ENCODE assay signal across 8 cellular contexts in genomic region chr9:99819123-99819483, GRCh38. TPM values are rescaled to one million over a fixed set of nuclear protein-coding genes. Genes with fewer than 3 reads are reported as not detected.
A peak's percentile ranks its signal among the peaks of the same experiment; 100 is the strongest.
DNase-seq lines count a peak whose midpoint lies in the region; ATAC-seq and TF ChIP-seq lines count a peak whose summit lies in the region.

No MANE protein-coding gene starts in this region.

- H3K27ac ChIP-seq in HCT116 (ENCODE audit: low read depth, low read length) (peak overlapping the region; percentile 88), esophagus muscularis mucosa (replicated peaks in 1 of 4) (peak overlapping the region; percentile 99 to 100 (median 99)), psoas muscle (peak overlapping the region; percentile 99)

- H3K36me3 ChIP-seq in HCT116 (ENCODE audit: control insufficient read depth in 1 of 2, insufficient read depth in 2 of 2, low read length in 2 of 2) (no peaks in the 10 kb centered on the region), esophagus muscularis mucosa (no peaks in the 10 kb centered on the region), psoas muscle (ENCODE audit: insufficient read depth in 1 of 2, low read depth in 1 of 2) (no peaks in the 10 kb centered on the region)

- no peaks in the 10 kb centered on the region for H3K9me3 ChIP-seq in HCT116 (ENCODE audit: control insufficient read depth in 1 of 2, insufficient read depth in 1 of 2, low read depth in 1 of 2, low read length in 2 of 2)
- H3K9me3 ChIP-seq in esophagus muscularis mucosa, result no peaks in the 10 kb centered on the region
- no peaks in the 10 kb centered on the region for H3K9me3 ChIP-seq in psoas muscle

- no peak for TF ChIP-seq RAD21 in HCT116 (IDR thresholded peaks at IDR 0.05; ENCODE audit: low read depth)

- H3K27me3 ChIP-seq in HCT116 (ENCODE audit: insufficient read depth, low read length) (no peaks in the 10 kb centered on the region), esophagus muscularis mucosa (peaks cover 0 to 5% (median 0%) of the 10 kb centered on the region in 4 donors), psoas muscle (ENCODE audit: insufficient read depth in 3 of 3, low read length in 2 of 3) (no peaks in the 10 kb centered on the region)

- H4K20me1 ChIP-seq in HCT116 (ENCODE audit: insufficient read depth), result no peaks in the 10 kb centered on the region

- CTCF ChIA-PET in HCT116 (lab: Charles Lee), result no interaction called here

- intact Hi-C loops in HCT116 (cut with micrococcal nuclease) (no loop called here), esophagus muscularis mucosa (cut with DNase I) (loop anchor here (10.0 kb wide), 1 partner anchor 776 kb away; no protein-coding TSS in a partner anchor), psoas muscle (cut with DNase I) (loop anchor here in 1 of 2 donors (1.0 to 5.0 kb wide), 4 partner anchors 88 to 560 kb away; partner anchors contain the start of gene STX17)

- H3K4me2 ChIP-seq in HCT116 (ENCODE audit: low read length), result peak overlapping the region; percentile 76

- POLR2A ChIA-PET in HCT116 (lab: Charles Lee), result no interaction called here

- peak overlapping the region; percentile 82 for H3K9ac ChIP-seq in HCT116 (ENCODE audit: low read length)

- no peaks in the 10 kb centered on the region for H3K9me2 ChIP-seq in HCT116 (ENCODE audit: insufficient read depth)

- no peak for TF ChIP-seq CTCF in HCT116 (IDR thresholded peaks at IDR 0.05 in 2 of 3, conservative IDR thresholded peaks at IDR 0.05 in 1 of 3; ENCODE audit: borderline replicate concordance in 1 of 3, insufficient read depth in 1 of 3, low read depth in 2 of 3, low read length in 2 of 3)
- no peak for TF ChIP-seq CTCF in esophagus muscularis mucosa (IDR thresholded peaks at IDR 0.05)
- TF ChIP-seq CTCF in psoas muscle (IDR thresholded peaks at IDR 0.05), result no peak

- no peak for DNase-seq in HCT116 (ENCODE audit: low read depth, low spot score)
- peak; percentile 99 for DNase-seq in SK-MEL-5 (ENCODE audit: low read depth, low spot score)
- DNase-seq in esophagus muscularis mucosa (ENCODE audit: extremely low spot score), result no peak
- DNase-seq in psoas muscle, result no peak
- no peak for DNase-seq in OCI-M2 (lab: John Stamatoyannopoulos, UW; ENCODE audit: unreplicated experiment)
- no peak for DNase-seq in T1000 (lab: John Stamatoyannopoulos, UW)
- no peak for DNase-seq in H4 (ENCODE audit: low spot score)

- RAD21 ChIA-PET in HCT116 (lab: Charles Lee; ENCODE audit: low non-redundant PET in 1 of 2, low total read pairs in 2 of 2, uncharacterized antibody in 2 of 2, unreplicated experiment in 2 of 2), result interaction anchor here in 1 of 2 experiments (1.4 kb wide), 1 partner anchor 519 kb away, joined by 4 read pairs; no protein-coding TSS in a partner anchor

- WGBS in esophagus muscularis mucosa, result 0% methylated on average over 5 of the region's 5 CpGs
- WGBS in psoas muscle, 3 donors, result 0 to 1% (median 0%) methylated on average over 5 of the region's 5 CpGs

- H2AFZ ChIP-seq in HCT116 (ENCODE audit: low read depth, low read length, poor library complexity, severe bottlenecking), result no peak overlapping the region

- in situ Hi-C loops in SK-MEL-5 (cut with HindIII; ENCODE audit: low pct_unique_long_range_greater_than_20kb, low sequenced_read_pairs), result no loop called here

- H3K79me2 ChIP-seq in HCT116 (ENCODE audit: insufficient read depth, low read length), result peaks cover 11% of the 10 kb centered on the region

- BruUV-seq in HCT116 (replicated peaks; lab: Mats Ljungman, UMichigan), result no TSS peak

- ATAC-seq in HCT116 (no peak), psoas muscle (no peak), HG02759 (IDR thresholded peaks at IDR 0.05; ENCODE audit: unreplicated experiment) (no peak)

- peaks cover 6 to 37% of the 10 kb centered on the region in 2 experiments for H3K4me1 ChIP-seq in HCT116 (ENCODE audit: control insufficient read depth in 1 of 2, insufficient read depth in 2 of 2, low read length in 2 of 2)
- peaks cover 18 to 55% (median 31%) of the 10 kb centered on the region in 4 donors for H3K4me1 ChIP-seq in esophagus muscularis mucosa
- peaks cover 25% of the 10 kb centered on the region for H3K4me1 ChIP-seq in psoas muscle

- H3K4me3 ChIP-seq in HCT116 (replicated peaks in 1 of 2; ENCODE audit: low read depth in 1 of 2, low read length in 2 of 2) (peak overlapping the region; percentile 86 to 90), esophagus muscularis mucosa (peak overlapping the region; percentile 84 to 95 (median 85)), psoas muscle (peak overlapping the region; percentile 79)

- no peak for TF ChIP-seq EP300 in esophagus muscularis mucosa (IDR thresholded peaks at IDR 0.05)

- no peak for TF ChIP-seq POLR2A in HCT116 (IDR thresholded peaks at IDR 0.05; ENCODE audit: borderline replicate concordance, extremely low read depth, insufficient read depth, insufficient read length)
- no peak for TF ChIP-seq POLR2A in esophagus muscularis mucosa (IDR thresholded peaks at IDR 0.05; ENCODE audit: low read depth)

TF ChIP-seq in HCT116, 20 proteins besides CTCF, POLR2A, EP300 and RAD21 (continues in another document):
- TF ChIP-seq FOSL1 (IDR thresholded peaks at IDR 0.05; ENCODE audit: low read depth) (no peak), ELF1 (IDR thresholded peaks at IDR 0.05; ENCODE audit: borderline replicate concordance, low read depth) (no peak), TCF7L2 (IDR thresholded peaks at IDR 0.05; ENCODE audit: borderline replicate concordance, extremely low read depth, insufficient read depth, insufficient read length) (no peak), EZH2 (IDR thresholded peaks at IDR 0.05) (no peak), EGR1 (IDR thresholded peaks at IDR 0.05; ENCODE audit: low read depth) (no peak), CBX3 (IDR thresholded peaks at IDR 0.05; ENCODE audit: low read depth) (no peak), POLR2AphosphoS5 (IDR thresholded peaks at IDR 0.05; ENCODE audit: low read depth, low read length) (no peak), EZH2phosphoT487 (IDR thresholded peaks at IDR 0.05; ENCODE audit: borderline replicate concordance) (no peak), CEBPB (IDR thresholded peaks at IDR 0.05; ENCODE audit: low read depth) (no peak), SP1 (IDR thresholded peaks at IDR 0.05; ENCODE audit: low read depth) (no peak), YY1 (IDR thresholded peaks at IDR 0.05; ENCODE audit: extremely low read depth, insufficient replicate concordance, low read depth, low read length) (no peak), SIN3A (IDR thresholded peaks at IDR 0.05; ENCODE audit: low read depth) (no peak), JUND (IDR thresholded peaks at IDR 0.05) (no peak), ZFX (IDR thresholded peaks at IDR 0.05) (no peak), ZNF274 (IDR thresholded peaks at IDR 0.05; ENCODE audit: low read depth, low read length) (no peak), SRF (IDR thresholded peaks at IDR 0.05; ENCODE audit: low read depth) (no peak)
- TF ChIP-seq, protein P1, sequence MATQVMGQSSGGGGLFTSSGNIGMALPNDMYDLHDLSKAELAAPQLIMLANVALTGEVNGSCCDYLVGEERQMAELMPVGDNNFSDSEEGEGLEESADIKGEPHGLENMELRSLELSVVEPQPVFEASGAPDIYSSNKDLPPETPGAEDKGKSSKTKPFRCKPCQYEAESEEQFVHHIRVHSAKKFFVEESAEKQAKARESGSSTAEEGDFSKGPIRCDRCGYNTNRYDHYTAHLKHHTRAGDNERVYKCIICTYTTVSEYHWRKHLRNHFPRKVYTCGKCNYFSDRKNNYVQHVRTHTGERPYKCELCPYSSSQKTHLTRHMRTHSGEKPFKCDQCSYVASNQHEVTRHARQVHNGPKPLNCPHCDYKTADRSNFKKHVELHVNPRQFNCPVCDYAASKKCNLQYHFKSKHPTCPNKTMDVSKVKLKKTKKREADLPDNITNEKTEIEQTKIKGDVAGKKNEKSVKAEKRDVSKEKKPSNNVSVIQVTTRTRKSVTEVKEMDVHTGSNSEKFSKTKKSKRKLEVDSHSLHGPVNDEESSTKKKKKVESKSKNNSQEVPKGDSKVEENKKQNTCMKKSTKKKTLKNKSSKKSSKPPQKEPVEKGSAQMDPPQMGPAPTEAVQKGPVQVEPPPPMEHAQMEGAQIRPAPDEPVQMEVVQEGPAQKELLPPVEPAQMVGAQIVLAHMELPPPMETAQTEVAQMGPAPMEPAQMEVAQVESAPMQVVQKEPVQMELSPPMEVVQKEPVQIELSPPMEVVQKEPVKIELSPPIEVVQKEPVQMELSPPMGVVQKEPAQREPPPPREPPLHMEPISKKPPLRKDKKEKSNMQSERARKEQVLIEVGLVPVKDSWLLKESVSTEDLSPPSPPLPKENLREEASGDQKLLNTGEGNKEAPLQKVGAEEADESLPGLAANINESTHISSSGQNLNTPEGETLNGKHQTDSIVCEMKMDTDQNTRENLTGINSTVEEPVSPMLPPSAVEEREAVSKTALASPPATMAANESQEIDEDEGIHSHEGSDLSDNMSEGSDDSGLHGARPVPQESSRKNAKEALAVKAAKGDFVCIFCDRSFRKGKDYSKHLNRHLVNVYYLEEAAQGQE (IDR thresholded peaks at IDR 0.05; ENCODE audit: low read depth), result no peak
- TF ChIP-seq, protein P2, sequence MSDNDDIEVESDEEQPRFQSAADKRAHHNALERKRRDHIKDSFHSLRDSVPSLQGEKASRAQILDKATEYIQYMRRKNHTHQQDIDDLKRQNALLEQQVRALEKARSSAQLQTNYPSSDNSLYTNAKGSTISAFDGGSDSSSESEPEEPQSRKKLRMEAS (IDR thresholded peaks at IDR 0.05), result no peak

RNA-seq across cellular contexts. Expression of gene NR4A3, which starts 2.6 kb away (rescaled TPM):
- total RNA-seq in HCT116 (2021; ENCODE audit: unreplicated experiment), result 0.86 TPM
- 0.40 and 1.8 TPM in 2 replicates for polyA plus RNA-seq in HCT116 (2012)
- total RNA-seq in SK-MEL-5 (2014; rRNA removed; shearing (Covaris generic)), result 37.7 and 43.5 TPM in 2 replicates
- 65.3 and 84.6 TPM in 2 replicates for polyA plus RNA-seq in SK-MEL-5 (2015; cell fraction: cytosol; rRNA removed)
- 34.7 and 36.0 TPM in 2 replicates for polyA plus RNA-seq in SK-MEL-5 (2015; cell fraction: nucleus; rRNA removed)
- 10 to 100 TPM in 1 of 4 donors, 1 to 10 TPM in 3; 1.2 to 17.4 (median 1.9) TPM for total RNA-seq in esophagus muscularis mucosa
- 10 to 100 TPM in 2 of 4 donors, 1 to 10 TPM in 2; 1.5 to 40.8 (median 15.3) TPM for total RNA-seq in psoas muscle
- polyA plus RNA-seq in psoas muscle, result 10 to 100 TPM in 1 of 3 donors, 1 to 10 TPM in 2; 2.0 to 11.0 (median 3.4) TPM
- 0.06 and 0.08 TPM in 2 replicates for total RNA-seq in H4 (2014; rRNA removed; shearing (Covaris generic))
